ENCODE assay signal across 22 cellular contexts in the genomic region with DNA sequence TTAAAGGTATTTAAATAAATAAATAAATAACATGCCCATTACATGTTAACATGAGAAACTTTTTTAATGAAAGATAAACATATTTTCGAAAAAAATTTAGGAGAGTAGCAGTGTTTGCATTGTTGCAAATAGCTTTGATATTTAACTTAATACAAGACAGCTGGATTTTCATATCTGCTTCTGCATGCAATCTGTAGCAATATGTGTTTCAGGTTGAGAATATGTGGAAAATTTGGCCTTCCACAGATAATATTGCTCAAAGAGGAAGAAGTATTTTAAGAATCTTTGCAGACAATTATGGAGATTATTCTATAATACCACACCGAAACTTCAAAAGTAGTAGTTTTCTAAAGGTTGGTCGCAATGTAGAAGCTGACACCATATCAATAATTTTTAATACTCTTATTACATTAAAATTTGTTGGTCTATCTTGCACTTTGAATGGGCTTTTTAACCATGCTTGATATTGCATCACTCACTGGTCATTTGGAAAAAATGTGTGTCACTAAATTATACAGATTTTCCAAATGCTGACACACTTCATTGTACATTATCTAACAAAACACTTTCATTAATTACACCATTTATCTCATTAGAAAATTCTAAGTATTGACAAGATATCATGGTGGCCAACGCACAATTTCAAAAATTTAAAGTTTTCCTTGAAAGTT.
DNase-seq lines count a peak whose midpoint lies in the region; ATAC-seq, FAIRE-seq and TF ChIP-seq lines count a peak whose summit lies in the region.
"Had no signal": no experiment of that assay in that cellular context is flagged by ENCODE, and none has a peak within 500 bp of the region (broad histone marks: within the 10 kb centered on the region; RNA-seq: fewer than 3 reads in every experiment).

No MANE protein-coding gene starts in this region.

- H4K20me1 ChIP-seq in K562 (replicated peaks; ENCODE audit: control insufficient read depth, insufficient read depth, low read length): no peaks in the 10 kb centered on the region
- H4K20me1 ChIP-seq: BLaER1 treated with 17β-estradiol and CSF1 and Interleukin-3, amounts not matched to agents 10 nM and 100 nM had no signal

- no peaks in the 10 kb centered on the region for H3K79me2 ChIP-seq in K562 (ENCODE audit: control insufficient read depth, insufficient read depth, low read length)

- POLR2A ChIA-PET in K562 (lab: Yijun Ruan, JAX): interaction anchor here (0.9 kb wide), 2 partner anchors 18 to 123 kb away, joined by 3 to 4 read pairs; no protein-coding TSS in a partner anchor

- CTCF ChIA-PET in K562 (lab: Yijun Ruan, JAX; ENCODE audit: low intra/inter-chr PET ratio): no interaction called here

- no peak for TF ChIP-seq EP300 in K562 (IDR thresholded peaks at IDR 0.05; ENCODE audit: low read length)

- no peak overlapping the region for H2AFZ ChIP-seq in K562 (ENCODE audit: low read depth, low read length)

- H3K4me1 ChIP-seq in K562 (replicated peaks in 1 of 2; ENCODE audit: control insufficient read depth in 2 of 2, insufficient read depth in 2 of 2, low read length in 2 of 2) (no peaks in the 10 kb centered on the region), breast epithelium (no peaks in the 10 kb centered on the region)
- H3K4me1 ChIP-seq: BLaER1 treated with 17β-estradiol and CSF1 and Interleukin-3, amounts not matched to agents 10 nM and 100 nM had no signal

- H3K9me3 ChIP-seq in K562 (replicated peaks; ENCODE audit: control insufficient read depth, insufficient read depth, low read depth, low read length) (no peaks in the 10 kb centered on the region), breast epithelium (peaks cover 0 to 11% of the 10 kb centered on the region in 2 donors)

- H3K27me3 ChIP-seq in K562 (ENCODE audit: control insufficient read depth in 2 of 2, insufficient read depth in 2 of 2, low read length in 2 of 2) (no peaks in the 10 kb centered on the region), breast epithelium (no peaks in the 10 kb centered on the region)
- H3K27me3 ChIP-seq: BLaER1 treated with 17β-estradiol and CSF1 and Interleukin-3, amounts not matched to agents 10 nM and 100 nM had no signal

- H3K27ac ChIP-seq in K562 (ENCODE audit: extremely low read depth, low read depth, low read length): no peak overlapping the region
- H3K27ac ChIP-seq in breast epithelium: no peak overlapping the region
- H3K27ac ChIP-seq: BLaER1 treated with 17β-estradiol and CSF1 and Interleukin-3, amounts not matched to agents 10 nM and 100 nM; KMS-11 had no signal

- peak; percentile 48 for FAIRE-seq in G401.6 (lab: Jason Lieb, UNC)
- FAIRE-seq in H54 (lab: Jason Lieb, UNC): peak; percentile 81
- no peak for FAIRE-seq in K562 (lab: Jason Lieb, UNC)
- FAIRE-seq: A204.1, GM12892, GM18507, HepG2 had no signal

- BruUV-seq in K562 (replicated peaks; lab: Mats Ljungman, UMichigan): no TSS peak

- no peak for TF ChIP-seq CTCF in K562 (IDR thresholded peaks at IDR 0.05 in 2 of 3, conservative IDR thresholded peaks at IDR 0.05 in 1 of 3; ENCODE audit: insufficient read depth in 2 of 3, low read depth in 1 of 3, low read length in 3 of 3)
- no peak for TF ChIP-seq CTCF in breast epithelium (IDR thresholded peaks at IDR 0.05)

- DNase-seq in H54 (ENCODE audit: insufficient read length, low spot score): no peak
- DNase-seq in K562 (ENCODE audit: extremely low read depth in 1 of 4, low spot score in 3 of 4): no peak
- peak; percentile 29 for DNase-seq in fibroblast of peridontal ligament (ENCODE audit: extremely low read depth)
- no peak for DNase-seq in stimulated activated naive CD8-positive, alpha-beta T cell treated with anti-CD3 and anti-CD28 coated beads, Interleukin-15, Interleukin-2, amounts not matched to agents 100 U/mL and 50 U/mL, for 24 hours
- no peak for DNase-seq in NCI-H2107 treated with DMSO at 0.1 percent for 48 hours (lab: John Stamatoyannopoulos, UW; ENCODE audit: unreplicated experiment)
- no peak for DNase-seq in iPS-NIHi11 (ENCODE audit: low spot score)
- DNase-seq in breast epithelium (ENCODE audit: low spot score in 2 of 2): no peak
- DNase-seq: ACHN; Calu3; CD8-positive, alpha-beta T cell; DMS53; DND-41; EL; GOT3; H9 had no signal

- WGBS in K562 (ENCODE audit: insufficient coverage, low coverage, missing lambda C conversion rate): 17% methylated on average over 4 of the region's 4 CpGs

- H3K9ac ChIP-seq in K562 (ENCODE audit: insufficient read depth in 1 of 2, low read depth in 2 of 2, low read length in 2 of 2): no peak overlapping the region
- H3K9ac ChIP-seq: BLaER1 treated with 17β-estradiol and CSF1 and Interleukin-3, amounts not matched to agents 10 nM and 100 nM; KMS-11 had no signal

- H3K4me3 ChIP-seq in K562 (no peak overlapping the region), breast epithelium (no peak overlapping the region)
- H3K4me3 ChIP-seq: BLaER1 treated with 17β-estradiol and CSF1 and Interleukin-3, amounts not matched to agents 10 nM and 100 nM had no signal

- TF ChIP-seq POLR2A in H54 (IDR thresholded peaks at IDR 0.05; ENCODE audit: low read depth, low read length) (no peak), K562 (conservative IDR thresholded peaks at IDR 0.05) (no peak), breast epithelium (IDR thresholded peaks at IDR 0.05) (no peak)

- no peak for ATAC-seq in K562
- ATAC-seq in stimulated activated naive CD8-positive, alpha-beta T cell treated with anti-CD3 and anti-CD28 coated beads, Interleukin-15, Interleukin-2, amounts not matched to agents 100 U/mL and 50 U/mL, for 24 hours: no peak
- ATAC-seq: CD8-positive, alpha-beta T cell; HepG2 had no signal

- H3K36me3 ChIP-seq in K562 (ENCODE audit: control insufficient read depth, insufficient read depth, low read length): no peaks in the 10 kb centered on the region
- H3K36me3 ChIP-seq in breast epithelium: no peaks in the 10 kb centered on the region
- H3K36me3 ChIP-seq: BLaER1 treated with 17β-estradiol and CSF1 and Interleukin-3, amounts not matched to agents 10 nM and 100 nM had no signal

- no peak for TF ChIP-seq RAD21 in K562 (CRISPR knock-in tag; conservative IDR thresholded peaks at IDR 0.05 in 1 of 2, IDR thresholded peaks at IDR 0.05 in 1 of 2)

- H3K9me1 ChIP-seq in K562 (ENCODE audit: control insufficient read depth, insufficient read depth, low read length): no peaks in the 10 kb centered on the region

- in situ Hi-C loops in K562 (cut with MboI): no loop called here

- H3K4me2 ChIP-seq in K562 (ENCODE audit: insufficient read depth, low read length): no peak overlapping the region
- H3K4me2 ChIP-seq: BLaER1 treated with 17β-estradiol and CSF1 and Interleukin-3, amounts not matched to agents 10 nM and 100 nM; KMS-11 had no signal

- intact Hi-C loops in K562 (cut with micrococcal nuclease) (no loop called here), breast epithelium (cut with DNase I; ENCODE audit: low total_unique reads) (no loop called here)

TF ChIP-seq in K562, 482 proteins besides CTCF, POLR2A, EP300 and RAD21 (continues in another document):
- peak; percentile 50; the same call in 1 of the 2 replicates for TF ChIP-seq CEBPB (tag; IDR thresholded peaks at IDR 0.05)
- TF ChIP-seq, protein P1, sequence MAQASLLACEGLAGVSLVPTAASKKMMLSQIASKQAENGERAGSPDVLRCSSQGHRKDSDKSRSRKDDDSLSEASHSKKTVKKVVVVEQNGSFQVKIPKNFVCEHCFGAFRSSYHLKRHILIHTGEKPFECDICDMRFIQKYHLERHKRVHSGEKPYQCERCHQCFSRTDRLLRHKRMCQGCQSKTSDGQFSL (CRISPR knock-in tag; IDR thresholded peaks at IDR 0.05): no peak
- TF ChIP-seq, protein P1 (tag; IDR thresholded peaks at IDR 0.05): no peak
- TF ChIP-seq ZNF311 (CRISPR knock-in tag; IDR thresholded peaks at IDR 0.05): no peak
- no peak for TF ChIP-seq MTA1 (IDR thresholded peaks at IDR 0.05; ENCODE audit: borderline replicate concordance)
- TF ChIP-seq, protein P2, sequence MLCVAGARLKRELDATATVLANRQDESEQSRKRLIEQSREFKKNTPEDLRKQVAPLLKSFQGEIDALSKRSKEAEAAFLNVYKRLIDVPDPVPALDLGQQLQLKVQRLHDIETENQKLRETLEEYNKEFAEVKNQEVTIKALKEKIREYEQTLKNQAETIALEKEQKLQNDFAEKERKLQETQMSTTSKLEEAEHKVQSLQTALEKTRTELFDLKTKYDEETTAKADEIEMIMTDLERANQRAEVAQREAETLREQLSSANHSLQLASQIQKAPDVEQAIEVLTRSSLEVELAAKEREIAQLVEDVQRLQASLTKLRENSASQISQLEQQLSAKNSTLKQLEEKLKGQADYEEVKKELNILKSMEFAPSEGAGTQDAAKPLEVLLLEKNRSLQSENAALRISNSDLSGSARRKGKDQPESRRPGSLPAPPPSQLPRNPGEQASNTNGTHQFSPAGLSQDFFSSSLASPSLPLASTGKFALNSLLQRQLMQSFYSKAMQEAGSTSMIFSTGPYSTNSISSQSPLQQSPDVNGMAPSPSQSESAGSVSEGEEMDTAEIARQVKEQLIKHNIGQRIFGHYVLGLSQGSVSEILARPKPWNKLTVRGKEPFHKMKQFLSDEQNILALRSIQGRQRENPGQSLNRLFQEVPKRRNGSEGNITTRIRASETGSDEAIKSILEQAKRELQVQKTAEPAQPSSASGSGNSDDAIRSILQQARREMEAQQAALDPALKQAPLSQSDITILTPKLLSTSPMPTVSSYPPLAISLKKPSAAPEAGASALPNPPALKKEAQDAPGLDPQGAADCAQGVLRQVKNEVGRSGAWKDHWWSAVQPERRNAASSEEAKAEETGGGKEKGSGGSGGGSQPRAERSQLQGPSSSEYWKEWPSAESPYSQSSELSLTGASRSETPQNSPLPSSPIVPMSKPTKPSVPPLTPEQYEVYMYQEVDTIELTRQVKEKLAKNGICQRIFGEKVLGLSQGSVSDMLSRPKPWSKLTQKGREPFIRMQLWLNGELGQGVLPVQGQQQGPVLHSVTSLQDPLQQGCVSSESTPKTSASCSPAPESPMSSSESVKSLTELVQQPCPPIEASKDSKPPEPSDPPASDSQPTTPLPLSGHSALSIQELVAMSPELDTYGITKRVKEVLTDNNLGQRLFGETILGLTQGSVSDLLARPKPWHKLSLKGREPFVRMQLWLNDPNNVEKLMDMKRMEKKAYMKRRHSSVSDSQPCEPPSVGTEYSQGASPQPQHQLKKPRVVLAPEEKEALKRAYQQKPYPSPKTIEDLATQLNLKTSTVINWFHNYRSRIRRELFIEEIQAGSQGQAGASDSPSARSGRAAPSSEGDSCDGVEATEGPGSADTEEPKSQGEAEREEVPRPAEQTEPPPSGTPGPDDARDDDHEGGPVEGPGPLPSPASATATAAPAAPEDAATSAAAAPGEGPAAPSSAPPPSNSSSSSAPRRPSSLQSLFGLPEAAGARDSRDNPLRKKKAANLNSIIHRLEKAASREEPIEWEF (CRISPR knock-in tag; IDR thresholded peaks at IDR 0.05): no peak
- TF ChIP-seq ETS2 (tag; IDR thresholded peaks at IDR 0.05; ENCODE audit: borderline replicate concordance, poor library complexity, severe bottlenecking): no peak
- no peak for TF ChIP-seq HDAC8 (tag; IDR thresholded peaks at IDR 0.05)
- no peak for TF ChIP-seq HSF4 (CRISPR knock-in tag; IDR thresholded peaks at IDR 0.05; ENCODE audit: borderline replicate concordance)
